Comparison of ENCODE assay signal across 13 cellular contexts in the genomic region with DNA sequence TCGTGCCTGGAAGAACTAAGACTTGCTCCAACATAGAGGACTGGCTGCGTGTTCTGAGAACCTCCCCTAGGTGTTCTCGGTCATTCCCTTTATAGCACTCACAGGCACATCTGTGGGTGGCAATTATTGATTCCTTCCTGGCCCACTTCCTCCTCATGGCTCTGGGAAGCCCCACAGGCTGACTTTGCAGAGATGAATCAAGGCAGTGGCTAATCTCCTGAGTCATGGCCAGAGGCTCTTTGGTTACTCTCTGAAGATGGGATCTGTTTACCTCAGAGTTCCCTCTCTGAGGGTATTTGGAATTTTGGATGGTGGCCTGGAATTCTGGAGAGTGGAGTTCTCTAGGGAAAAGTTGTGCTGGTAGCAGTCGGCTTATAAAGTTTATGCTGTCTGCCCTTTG.
DNase-seq lines count a peak whose midpoint lies in the region; ATAC-seq and TF ChIP-seq lines count a peak whose summit lies in the region.
"Had no signal": no experiment of that assay in that cellular context is flagged by ENCODE, and none has a peak within 500 bp of the region (broad histone marks: within the 10 kb centered on the region; RNA-seq: fewer than 3 reads in every experiment).

No MANE protein-coding gene starts in this region.

- TF ChIP-seq CTCF in HFF-Myc (IDR thresholded peaks at IDR 0.05; ENCODE audit: low read depth, low read length, missing control alignments) (no peak), kidney epithelial cell (IDR thresholded peaks at IDR 0.05; ENCODE audit: insufficient read depth, low read length, poor library complexity, severe bottlenecking) (no peak)

- DNase-seq in AG08396 (ENCODE audit: low spot score) (peak; percentile 76), HFF-Myc (ENCODE audit: extremely low read depth, low read depth) (peak; percentile 12), astrocyte of the hippocampus (ENCODE audit: low read depth, low spot score) (peak; percentile 81), kidney epithelial cell (ENCODE audit: low read depth) (peak; percentile 12), NCI-H1105 treated with DMSO at 0.1 percent for 48 hours (lab: John Stamatoyannopoulos, UW) (no peak), Kasumi-1 (lab: John Stamatoyannopoulos, UW) (no peak), NCI-H146 treated with DMSO at 0.1 percent for 48 hours (lab: John Stamatoyannopoulos, UW; ENCODE audit: unreplicated experiment) (no peak)
- DNase-seq: activated T-cell treated with anti-CD3 and anti-CD28 coated beads, Interleukin-2, amount 50 U/mL, for 72 hours; effector memory CD4-positive, alpha-beta T cell; lower lobe of right lung; spleen had no signal

- ATAC-seq in HG03280 (IDR thresholded peaks at IDR 0.05; ENCODE audit: unreplicated experiment), result no peak
- ATAC-seq: lower lobe of right lung; stimulated activated memory B cell treated with anti-CD40 and anti-IgM and Interleukin-4, amounts not matched to agents 10 μg/mL and 1 μg/mL and 100 μg/mL, for 72 hours had no signal

- no peaks in the 10 kb centered on the region for H3K27me3 ChIP-seq in kidney epithelial cell (ENCODE audit: control insufficient read depth, insufficient read depth, low read length)

- H3K4me3 ChIP-seq in HFF-Myc (replicated peaks; ENCODE audit: low read depth, low read length) (no peak overlapping the region), kidney epithelial cell (ENCODE audit: low read depth, low read length) (no peak overlapping the region)
- H3K4me3 ChIP-seq: lower lobe of right lung, spleen had no signal

- H3K36me3 ChIP-seq in kidney epithelial cell (ENCODE audit: control insufficient read depth, insufficient read depth, low read length), result no peaks in the 10 kb centered on the region
- H3K36me3 ChIP-seq: lower lobe of right lung, spleen had no signal

Comparison
In these comparisons a context has a peak if more than half of its experiments do, and no peak if none do; other contexts are left out.
1. DNase-seq: peak in AG08396 (single experiment), HFF-Myc (single experiment), astrocyte of the hippocampus (single experiment) and kidney epithelial cell (single experiment); none in NCI-H1105 treated with DMSO at 0.1 percent for 48 hours (single experiment), Kasumi-1 (0 of 2) and NCI-H146 treated with DMSO at 0.1 percent for 48 hours (single experiment).